Comparison of ENCODE assay signal across 7 cellular contexts in the genomic region with DNA sequence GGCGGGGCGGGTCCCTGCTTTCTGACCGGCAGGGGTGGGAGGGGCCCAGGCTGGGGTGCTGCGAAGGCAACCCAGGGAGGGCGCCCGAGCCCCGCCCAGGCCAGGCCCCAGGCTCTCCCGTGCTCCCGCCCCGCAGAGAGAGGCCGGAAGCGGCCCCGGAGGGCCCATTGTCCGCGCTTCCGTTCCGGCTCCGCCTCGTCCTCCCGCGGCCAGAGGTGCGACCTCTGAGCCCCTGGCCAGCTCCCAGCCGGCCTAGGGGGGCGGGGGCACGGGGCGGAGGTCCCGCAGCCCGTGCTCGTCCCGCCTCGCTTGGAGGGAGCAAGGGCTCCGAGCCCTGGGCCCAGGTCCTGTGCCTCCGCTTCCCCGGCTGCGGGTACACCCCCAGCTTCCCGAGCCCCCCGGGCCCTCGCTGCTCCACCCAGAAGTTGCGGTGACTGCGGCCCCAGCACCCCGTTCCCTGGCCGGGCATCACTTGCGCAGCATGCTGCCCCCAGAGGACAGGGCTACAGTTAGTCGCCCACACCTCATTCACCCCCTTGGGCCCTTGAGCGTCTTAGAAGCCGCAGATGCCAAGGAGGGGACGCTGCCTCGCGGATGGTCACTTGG. TPM values are rescaled to one million over a fixed set of nuclear protein-coding genes. Genes with fewer than 3 reads are reported as not detected.
DNase-seq lines count a peak whose midpoint lies in the region; ATAC-seq, FAIRE-seq and TF ChIP-seq lines count a peak whose summit lies in the region.

No MANE protein-coding gene starts in this region.

- H3K36me3 ChIP-seq in small intestine (ENCODE audit: control insufficient read depth in 2 of 2, insufficient read depth in 2 of 2, low read length in 2 of 2) = no peaks in the 10 kb centered on the region

- H3K36me3 Mint-ChIP-seq in MCF 10A (ENCODE audit: insufficient read depth, unreplicated experiment) = no peaks in the 10 kb centered on the region

- no peak for FAIRE-seq in small intestine (lab: Jason Lieb, UNC)

- peak; percentile 70 for DNase-seq in KBM-7
- DNase-seq in T-helper 22 cell (ENCODE audit: low read depth) = peak; percentile 31
- peak; percentile 86 for DNase-seq in MCF 10A (ENCODE audit: unreplicated experiment)
- DNase-seq in iPS-NIHi11 (ENCODE audit: low spot score) = peak; percentile 94
- DNase-seq in small intestine = peak; percentile 91

- H3K4me1 ChIP-seq in small intestine (ENCODE audit: control insufficient read depth in 2 of 2, insufficient read depth in 1 of 2, low read depth in 1 of 2, low read length in 1 of 2) = peaks cover 0 to 2% of the 10 kb centered on the region in 2 donors

- in situ Hi-C loops in KBM-7 (cut with MboI; ENCODE audit: low pct_unique_long_range_greater_than_20kb, low sequenced_read_pairs) = loop anchor here (25.0 kb wide), 1 partner anchor 310 kb away; no protein-coding TSS in a partner anchor

- BruUV-seq in MCF 10A (replicated peaks; lab: Mats Ljungman, UMichigan) = no TSS peak

- H3K27me3 ChIP-seq in small intestine (ENCODE audit: control insufficient read depth in 2 of 2, insufficient read depth in 2 of 2, low read length in 2 of 2) = no peaks in the 10 kb centered on the region

- peaks cover 20% of the 10 kb centered on the region for H3K4me1 Mint-ChIP-seq in MCF 10A (ENCODE audit: insufficient read depth, unreplicated experiment)

- POLR2A ChIA-PET in MCF 10A (lab: Yijun Ruan, JAX) = interaction anchor here (0.5 to 3.0 kb wide), 16 partner anchors 9 to 338 kb away, joined by 3 to 16 read pairs (median 4); partner anchors contain the start of genes IFT122, MBD4 and TMCC1

- intact Hi-C loops in MCF 10A (cut with micrococcal nuclease) = loop anchor here (2.0 to 5.0 kb wide), 3 partner anchors 136 to 375 kb away; no protein-coding TSS in a partner anchor

- no peaks in the 10 kb centered on the region for H3K9me3 Mint-ChIP-seq in MCF 10A (ENCODE audit: unreplicated experiment)

- H3K4me3 ChIP-seq in small intestine (ENCODE audit: low read depth in 1 of 2, low read length in 2 of 2) = peak overlapping the region; percentile 61 to 69

- ATAC-seq in GM21786 (IDR thresholded peaks at IDR 0.05; ENCODE audit: unreplicated experiment) = peak; percentile 94

- no peaks in the 10 kb centered on the region for H3K27me3 Mint-ChIP-seq in MCF 10A (ENCODE audit: insufficient read depth, unreplicated experiment)

- H3K27ac ChIP-seq in small intestine (ENCODE audit: low read depth in 1 of 2, low read length in 1 of 2) = peak overlapping the region; percentile 93 to 99

- TF ChIP-seq CTCF in GM12872 (IDR thresholded peaks at IDR 0.05; ENCODE audit: insufficient read depth, low read depth, low read length) (0 out of 3 replicates have a peak, but pooled peaks have one; percentile 5), MCF 10A (IDR thresholded peaks at IDR 0.05; ENCODE audit: unreplicated experiment) (no peak)

- H3K27ac Mint-ChIP-seq in MCF 10A (ENCODE audit: low read depth, unreplicated experiment) = peak overlapping the region; percentile 74

- H3K4me3 Mint-ChIP-seq in MCF 10A (ENCODE audit: unreplicated experiment) = peak overlapping the region; percentile 71

- no peaks in the 10 kb centered on the region for H3K9me3 ChIP-seq in small intestine (ENCODE audit: control insufficient read depth, low read depth)

- 1% methylated on average over 23 to 49 of the region's 49 CpGs for WGBS in small intestine, 3 donors

- CTCF ChIA-PET in MCF 10A (lab: Yijun Ruan, JAX) = interaction anchor here (0.6 to 5.0 kb wide), 9 partner anchors 10 to 303 kb away, joined by 3 to 36 read pairs (median 5); no protein-coding TSS in a partner anchor

RNA-seq across cellular contexts. Expression of gene PLXND1, which starts 20.4 kb away (rescaled TPM):
- total RNA-seq in MCF 10A (2022) = 5.6 and 6.2 TPM in 2 replicates
- 10 to 100 TPM in 1 of 3 donors, 1 to 10 TPM in 2; 3.4 to 54.7 (median 7.0) TPM for polyA plus RNA-seq in small intestine

Comparison
In these comparisons a context has a peak if more than half of its experiments do, and no peak if none do; other contexts are left out.
1. Peak in every context shown above with its lines: DNase-seq, ATAC-seq, H3K4me3 ChIP-seq and H3K27ac ChIP-seq.
2. DNase-seq: peak in every context shown above with its lines; median percentile 94 in iPS-NIHi11; 91 in small intestine; 86 in MCF 10A; 70 in KBM-7; 31 in T-helper 22 cell.